ENCODE assay signal across 24 cellular contexts in genomic region chr3:37812497-37812896, GRCh38. TPM values are rescaled to one million over a fixed set of nuclear protein-coding genes. Genes with fewer than 3 reads are reported as not detected.
A peak's percentile ranks its signal among the peaks of the same experiment; 100 is the strongest.
DNase-seq lines count a peak whose midpoint lies in the region; TF ChIP-seq lines count a peak whose summit lies in the region.
"Had no signal": no experiment of that assay in that cellular context is flagged by ENCODE, and none has a peak within 500 bp of the region (broad histone marks: within the 10 kb centered on the region; RNA-seq: fewer than 3 reads in every experiment).

No MANE protein-coding gene starts in this region.

- H3K27ac ChIP-seq in mucosa of rectum (ENCODE audit: low read depth in 2 of 2, low read length in 2 of 2) (peak overlapping the region; percentile 18 to 52), tibial artery (peak overlapping the region; percentile 76 to 78), mesenchymal stem cell (ENCODE audit: low read length, poor library complexity, severe bottlenecking) (no peak overlapping the region)
- H3K27ac ChIP-seq: psoas muscle, SJSA1, WERI-Rb-1 had no signal

- H3K23ac ChIP-seq in mesenchymal stem cell (ENCODE audit: low read length in 2 of 2): no peak overlapping the region

- H3K36me3 ChIP-seq in mucosa of rectum (ENCODE audit: control insufficient read depth in 2 of 2, insufficient read depth in 2 of 2, low read length in 2 of 2) (peaks cover 0 to 3% of the 10 kb centered on the region in 2 donors), tibial artery (peaks cover 0 to 31% (median 19%) of the 10 kb centered on the region in 3 donors), mesenchymal stem cell (ENCODE audit: control insufficient read depth in 1 of 2, insufficient read depth in 2 of 2, low read depth in 1 of 2, low read length in 2 of 2) (peaks cover 0 to 3% of the 10 kb centered on the region in 2 experiments)
- H3K36me3 ChIP-seq: SJSA1, WERI-Rb-1 had no signal

- H4K8ac ChIP-seq in mesenchymal stem cell (ENCODE audit: low read length): no peak overlapping the region

- no peak overlapping the region for H3K4me3 Mint-ChIP-seq in CD14-positive monocyte
- H3K4me3 Mint-ChIP-seq: activated CD4-positive, alpha-beta memory T cell treated with anti-CD3 and anti-CD28 coated beads for 36 hours; activated naive CD4-positive, alpha-beta T cell treated with anti-CD3 and anti-CD28 coated beads, Interleukin-2, amount 10 ng/mL, durations not matched to agents 7 days and 5 days; HFFc6; mesothelial cell of epicardium; neural crest cell; T-helper 17 cell had no signal

- intact Hi-C loops in tibial artery (cut with DNase I; ENCODE audit: low total_unique reads) (loop anchor here (10.0 kb wide), 1 partner anchor 48 kb away; no protein-coding TSS in a partner anchor), CD14-positive monocyte (cut with micrococcal nuclease) (no loop called here)

- H3K18ac ChIP-seq in mesenchymal stem cell (ENCODE audit: low read depth in 1 of 2, low read length in 2 of 2): no peak overlapping the region

- DNase-seq in cardiac fibroblast (ENCODE audit: low read depth in 2 of 2) (peak; percentile 52 to 58), foreskin fibroblast (peak; percentile 33 to 69), tibial artery (peak; percentile 69 to 85), CD14-positive monocyte (ENCODE audit: low spot score) (no peak), mesenchymal stem cell (no peak), iPS-NIHi7 (ENCODE audit: extremely low spot score) (no peak), NCI-H526 (lab: John Stamatoyannopoulos, UW) (no peak)
- DNase-seq: activated CD4-positive, alpha-beta memory T cell treated with anti-CD3 and anti-CD28 coated beads for 36 hours; activated naive CD4-positive, alpha-beta T cell treated with anti-CD3 and anti-CD28 coated beads, Interleukin-2, amount 10 ng/mL, durations not matched to agents 7 days and 5 days; activated T-cell treated with anti-CD3 and anti-CD28 coated beads, Interleukin-2, amount 50 U/mL, for 1 hour; Caco-2; HFFc6; islet precursor cell; KG1; MV-4-11; NCI-H1694 treated with DMSO at 0.1 percent for 48 hours; NCI-H82; psoas muscle; T-helper 17 cell; WERI-Rb-1 had no signal

- TF ChIP-seq CTCF in cardiac fibroblast (IDR thresholded peaks at IDR 0.05; ENCODE audit: low read depth, low read length) (no peak), foreskin fibroblast (IDR thresholded peaks at IDR 0.05; ENCODE audit: low read depth, low read length) (no peak), tibial artery (IDR thresholded peaks at IDR 0.05) (no peak), CD14-positive monocyte (IDR thresholded peaks at IDR 0.05) (no peak)

- H3K9me3 ChIP-seq in mucosa of rectum (ENCODE audit: control insufficient read depth in 2 of 2, low read length in 2 of 2) (no peaks in the 10 kb centered on the region), tibial artery (no peaks in the 10 kb centered on the region), mesenchymal stem cell (ENCODE audit: control insufficient read depth, low read length) (no peaks in the 10 kb centered on the region)
- H3K9me3 ChIP-seq: Caco-2, psoas muscle, SJSA1 had no signal

- no peak overlapping the region for H2BK120ac ChIP-seq in mesenchymal stem cell (ENCODE audit: low read depth, low read length)

- no peak overlapping the region for H3K27ac Mint-ChIP-seq in CD14-positive monocyte
- H3K27ac Mint-ChIP-seq: activated CD4-positive, alpha-beta memory T cell treated with anti-CD3 and anti-CD28 coated beads for 36 hours; activated naive CD4-positive, alpha-beta T cell treated with anti-CD3 and anti-CD28 coated beads, Interleukin-2, amount 10 ng/mL, durations not matched to agents 7 days and 5 days; HFFc6; mesothelial cell of epicardium; T-helper 17 cell had no signal

- no peak overlapping the region for H3K4me2 ChIP-seq in mesenchymal stem cell (ENCODE audit: low read length, poor library complexity, severe bottlenecking)

- H3K27me3 ChIP-seq in mucosa of rectum (ENCODE audit: control insufficient read depth in 2 of 2, insufficient read depth in 2 of 2, low read length in 2 of 2) (no peaks in the 10 kb centered on the region), tibial artery (no peaks in the 10 kb centered on the region), mesenchymal stem cell (ENCODE audit: control insufficient read depth in 1 of 2, insufficient read depth in 1 of 2, low read length in 2 of 2) (peaks cover 0 to 13% of the 10 kb centered on the region in 2 experiments)
- H3K27me3 ChIP-seq: SJSA1 had no signal

- H3K9me3 Mint-ChIP-seq in CD14-positive monocyte: peaks cover 0 to 1% (median 0%) of the 10 kb centered on the region in 7 donors
- H3K9me3 Mint-ChIP-seq: activated CD4-positive, alpha-beta memory T cell treated with anti-CD3 and anti-CD28 coated beads for 36 hours; activated naive CD4-positive, alpha-beta T cell treated with anti-CD3 and anti-CD28 coated beads, Interleukin-2, amount 10 ng/mL, durations not matched to agents 7 days and 5 days; HFFc6; mesothelial cell of epicardium; neural crest cell had no signal

- no peak overlapping the region for H4K91ac ChIP-seq in mesenchymal stem cell (ENCODE audit: low read length)

- H3K4me3 ChIP-seq in cardiac fibroblast (replicated peaks in 1 of 2; ENCODE audit: low read depth in 2 of 2, low read length in 2 of 2) (no peak overlapping the region), foreskin fibroblast (ENCODE audit: low read depth in 1 of 2, low read length in 2 of 2) (no peak overlapping the region), mucosa of rectum (ENCODE audit: low read length in 2 of 2) (no peak overlapping the region), tibial artery (no peak overlapping the region), mesenchymal stem cell (ENCODE audit: insufficient read depth in 1 of 2, low read depth in 1 of 2, low read length in 2 of 2) (no peak overlapping the region)
- H3K4me3 ChIP-seq: psoas muscle, SJSA1 had no signal

- H2AFZ ChIP-seq in mesenchymal stem cell (ENCODE audit: low read depth, low read length): no peak overlapping the region

- H3K4me1 ChIP-seq in mucosa of rectum (ENCODE audit: control insufficient read depth in 2 of 2, insufficient read depth in 2 of 2, low read length in 2 of 2) (peaks cover 0 to 6% of the 10 kb centered on the region in 2 donors), tibial artery (peaks cover 0 to 48% (median 37%) of the 10 kb centered on the region in 4 donors), mesenchymal stem cell (ENCODE audit: control insufficient read depth, insufficient read depth, low read depth, low read length) (no peaks in the 10 kb centered on the region)

- no peaks in the 10 kb centered on the region for H3K79me1 ChIP-seq in mesenchymal stem cell (replicated peaks; ENCODE audit: low read length, poor library complexity, severe bottlenecking)

- no peak overlapping the region for H2BK15ac ChIP-seq in mesenchymal stem cell (ENCODE audit: low read depth, poor library complexity, severe bottlenecking)

- no peak overlapping the region for H2BK5ac ChIP-seq in mesenchymal stem cell (ENCODE audit: low read depth, low read length, poor library complexity, severe bottlenecking)

- H2BK12ac ChIP-seq in mesenchymal stem cell (ENCODE audit: low read length in 2 of 2): peak overlapping the region in 1 of 2 experiments; percentile 4

- H2AK5ac ChIP-seq in mesenchymal stem cell (ENCODE audit: low read length, severe bottlenecking): no peak overlapping the region

- no peaks in the 10 kb centered on the region for H3K27me3 Mint-ChIP-seq in CD14-positive monocyte (ENCODE audit: low read depth in 3 of 3)

- peaks cover 21% of the 10 kb centered on the region for H3K4me1 Mint-ChIP-seq in CD14-positive monocyte
- H3K4me1 Mint-ChIP-seq: activated naive CD4-positive, alpha-beta T cell treated with anti-CD3 and anti-CD28 coated beads, Interleukin-2, amount 10 ng/mL, durations not matched to agents 7 days and 5 days; T-helper 17 cell had no signal

- 94% methylated on average over 4 of the region's 4 CpGs for WGBS in mesenchymal stem cell

- H3K14ac ChIP-seq in mesenchymal stem cell (ENCODE audit: low read length in 2 of 2): no peak overlapping the region

- H3K9ac ChIP-seq in mucosa of rectum (ENCODE audit: low read depth in 1 of 2, low read length in 2 of 2) (no peak overlapping the region), mesenchymal stem cell (ENCODE audit: low read length) (no peak overlapping the region)

- no peaks in the 10 kb centered on the region for H3K36me3 Mint-ChIP-seq in CD14-positive monocyte
- H3K36me3 Mint-ChIP-seq: activated CD4-positive, alpha-beta memory T cell treated with anti-CD3 and anti-CD28 coated beads for 36 hours; activated naive CD4-positive, alpha-beta T cell treated with anti-CD3 and anti-CD28 coated beads, Interleukin-2, amount 10 ng/mL, durations not matched to agents 7 days and 5 days had no signal

- H3K4ac ChIP-seq in mesenchymal stem cell (ENCODE audit: low read depth in 1 of 2, low read length in 2 of 2): no peak overlapping the region

RNA-seq across cellular contexts. Expression of gene CTDSPL, which starts 49.2 kb away (rescaled TPM):
- under 1 TPM; 0.15 to 0.33 TPM for polyA plus RNA-seq in CD14-positive monocyte
- 29.3 TPM for polyA plus RNA-seq in mesenchymal stem cell (2013, experiment 1 of 2)
- 28.9 TPM for polyA plus RNA-seq in mesenchymal stem cell (2013, experiment 2 of 2)

Comparison
In these comparisons a context has a peak if more than half of its experiments do, and no peak if none do; other contexts are left out.
1. DNase-seq: peak in cardiac fibroblast (2 of 2), foreskin fibroblast (2 of 2) and tibial artery (2 of 2); none in CD14-positive monocyte (single experiment), mesenchymal stem cell (single experiment), iPS-NIHi7 (single experiment) and NCI-H526 (0 of 2).